In the genomic region with DNA sequence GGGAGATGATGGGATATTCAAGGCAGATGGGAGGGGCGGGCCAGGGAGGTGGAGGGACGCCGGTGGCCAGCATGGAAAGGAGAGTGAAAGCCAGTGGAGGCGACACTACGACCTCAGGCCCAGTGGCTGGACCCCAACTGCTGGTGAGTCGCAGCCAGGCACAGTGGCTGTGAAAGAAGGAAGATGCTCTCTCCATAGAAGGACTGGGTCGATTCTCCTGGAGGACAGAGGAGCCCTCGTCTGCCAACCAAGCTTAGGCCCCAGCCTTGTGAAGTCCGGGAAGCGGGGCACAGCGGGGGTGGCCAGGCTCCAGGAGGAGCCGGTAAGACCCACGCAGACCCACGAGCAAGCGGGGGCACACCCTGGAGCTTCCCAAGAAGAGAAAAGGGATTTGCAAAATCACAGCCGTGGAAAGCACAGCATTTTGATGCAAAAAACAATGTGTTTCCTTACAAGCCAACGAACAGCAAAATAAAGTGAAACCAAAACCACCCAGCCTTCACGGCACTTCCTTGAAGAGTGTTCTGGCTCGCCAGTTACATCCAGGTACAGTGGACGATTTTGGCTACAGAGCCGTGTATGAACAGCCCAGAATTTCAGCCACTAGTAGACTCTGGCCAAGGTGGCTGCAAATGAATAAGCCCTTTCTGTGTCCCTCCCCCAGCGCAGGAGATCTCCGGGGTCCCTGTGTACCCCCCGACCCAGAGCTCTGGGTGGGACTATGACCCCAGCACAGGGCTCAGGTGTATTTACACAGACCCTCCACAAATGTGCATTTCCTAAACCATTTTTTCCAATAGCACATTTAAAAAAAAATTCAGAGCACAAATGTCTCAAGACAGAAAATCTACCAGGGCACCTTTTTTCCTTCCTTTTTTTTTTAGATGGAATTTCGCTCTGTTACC, we compare ENCODE assay signal across 1 cellular context.
TF ChIP-seq lines count a peak whose summit lies in the region.

No MANE protein-coding gene starts in this region.

TF ChIP-seq in GM12878, 131 proteins besides CTCF, POLR2A, EP300 and RAD21:
- TF ChIP-seq MLLT1 (IDR thresholded peaks at IDR 0.05), result peak; percentile 97
- TF ChIP-seq DPF2 (IDR thresholded peaks at IDR 0.05), result no peak
- TF ChIP-seq POLR2AphosphoS5 (IDR thresholded peaks at IDR 0.05; ENCODE audit: low read length), result peak; percentile 53; the same call in 1 of the 2 replicates
- TF ChIP-seq IKZF2 (IDR thresholded peaks at IDR 0.05), result no peak
- no peak for TF ChIP-seq ZNF622 (IDR thresholded peaks at IDR 0.05)
- 0 out of 3 replicates have a peak, but pooled peaks have one; percentile 36 for TF ChIP-seq POU2F2 (IDR thresholded peaks at IDR 0.05; ENCODE audit: borderline replicate concordance, low read depth, low read length)
- no peak for TF ChIP-seq TARDBP (IDR thresholded peaks at IDR 0.05; ENCODE audit: borderline replicate concordance)
- no peak for TF ChIP-seq CREB1 (IDR thresholded peaks at IDR 0.05; ENCODE audit: low read depth)
- TF ChIP-seq ZBTB40 (IDR thresholded peaks at IDR 0.05; ENCODE audit: borderline replicate concordance), result peak; percentile 41; the same call in 1 of the 2 replicates
- 0 out of 2 replicates have a peak, but pooled peaks have one; percentile 15 for TF ChIP-seq TAF1 (IDR thresholded peaks at IDR 0.05; ENCODE audit: borderline replicate concordance, low read depth, low read length)
- TF ChIP-seq SPI1 (IDR thresholded peaks at IDR 0.05; ENCODE audit: borderline replicate concordance, insufficient read depth, low read depth, low read length), result peak; percentile 17; the same call in 1 of the 2 replicates
- TF ChIP-seq ASH2L (IDR thresholded peaks at IDR 0.05; ENCODE audit: borderline replicate concordance, low read depth), result no peak
- TF ChIP-seq, protein P1, sequence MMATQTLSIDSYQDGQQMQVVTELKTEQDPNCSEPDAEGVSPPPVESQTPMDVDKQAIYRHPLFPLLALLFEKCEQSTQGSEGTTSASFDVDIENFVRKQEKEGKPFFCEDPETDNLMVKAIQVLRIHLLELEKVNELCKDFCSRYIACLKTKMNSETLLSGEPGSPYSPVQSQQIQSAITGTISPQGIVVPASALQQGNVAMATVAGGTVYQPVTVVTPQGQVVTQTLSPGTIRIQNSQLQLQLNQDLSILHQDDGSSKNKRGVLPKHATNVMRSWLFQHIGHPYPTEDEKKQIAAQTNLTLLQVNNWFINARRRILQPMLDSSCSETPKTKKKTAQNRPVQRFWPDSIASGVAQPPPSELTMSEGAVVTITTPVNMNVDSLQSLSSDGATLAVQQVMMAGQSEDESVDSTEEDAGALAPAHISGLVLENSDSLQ (IDR thresholded peaks at IDR 0.05), result no peak
- 0 out of 2 replicates have a peak, but pooled peaks have one; percentile 12 for TF ChIP-seq IKZF1 (conservative IDR thresholded peaks at IDR 0.05)
